Comparison of ENCODE assay signal across 9 cellular contexts in genomic region chr4:20252656-20253271, GRCh38. TPM values are rescaled to one million over a fixed set of nuclear protein-coding genes. Genes with fewer than 3 reads are reported as not detected.
DNase-seq lines count a peak whose midpoint lies in the region; ATAC-seq and TF ChIP-seq lines count a peak whose summit lies in the region.
"Had no signal": no experiment of that assay in that cellular context is flagged by ENCODE, and none has a peak within 500 bp of the region (broad histone marks: within the 10 kb centered on the region; RNA-seq: fewer than 3 reads in every experiment).

No MANE protein-coding gene starts in this region.

- peak overlapping the region; percentile 80 for H3K4me2 ChIP-seq in IMR-90 (ENCODE audit: low read depth, low read length)

- no peak overlapping the region for H2BK5ac ChIP-seq in IMR-90 (ENCODE audit: low read depth, low read length, poor library complexity, severe bottlenecking)

- ATAC-seq in IMR-90 (ENCODE audit: low read depth), result peak; percentile 2; the same call in 1 of the 2 replicates
- peak; percentile 44 to 56 for ATAC-seq in upper lobe of left lung (ENCODE audit: low FRiP score in 2 of 2)
- no peak for ATAC-seq in HG02970 (IDR thresholded peaks at IDR 0.05; ENCODE audit: low FRiP score, unreplicated experiment)
- ATAC-seq in HG02840 (IDR thresholded peaks at IDR 0.05; ENCODE audit: low FRiP score, unreplicated experiment), result no peak
- ATAC-seq in HG02571 (IDR thresholded peaks at IDR 0.05; ENCODE audit: unreplicated experiment), result no peak
- ATAC-seq: Panc1 had no signal

- TF ChIP-seq POLR2A in IMR-90 (IDR thresholded peaks at IDR 0.05; ENCODE audit: low read depth, low read length) (no peak), breast epithelium (IDR thresholded peaks at IDR 0.05) (no peak), lower leg skin (IDR thresholded peaks at IDR 0.05) (no peak), upper lobe of left lung (IDR thresholded peaks at IDR 0.05) (peak in 1 of 4 donors; percentile 20)

- in situ Hi-C loops in IMR-90 (cut with MboI; ENCODE audit: low sequenced_read_pairs), result no loop called here

- H3K36me3 ChIP-seq in IMR-90 (ENCODE audit: control insufficient read depth, insufficient read depth, low read length) (no peaks in the 10 kb centered on the region), breast epithelium (no peaks in the 10 kb centered on the region), upper lobe of left lung (no peaks in the 10 kb centered on the region)

- no peak overlapping the region for H4K5ac ChIP-seq in IMR-90 (ENCODE audit: low read depth, low read length)

- H3K4me3 ChIP-seq in IMR-90 (ENCODE audit: insufficient read depth, low read depth, low read length) (peak overlapping the region; percentile 55), breast epithelium (peak overlapping the region; percentile 65 to 73 (median 66)), lower leg skin (ENCODE audit: low read depth, poor library complexity, severe bottlenecking) (peak overlapping the region; percentile 39), upper lobe of left lung (peak overlapping the region; percentile 54 to 64 (median 62))

- no peak overlapping the region for H4K91ac ChIP-seq in IMR-90 (ENCODE audit: insufficient read depth, low read depth, low read length)

- no peak overlapping the region for H3K56ac ChIP-seq in IMR-90 (ENCODE audit: extremely low read depth, insufficient read depth, low read length)

- POLR2A ChIA-PET in IMR-90 (lab: Charles Lee; ENCODE audit: unreplicated experiment), result no interaction called here

- no peak overlapping the region for H3K18ac ChIP-seq in IMR-90 (ENCODE audit: low read depth, low read length)

- H3K4ac ChIP-seq in IMR-90 (ENCODE audit: low read depth, low read length), result no peak overlapping the region

- H3K79me1 ChIP-seq in IMR-90 (ENCODE audit: low read depth in 1 of 2, low read length in 2 of 2), result peaks cover 0 to 6% of the 10 kb centered on the region in 2 experiments; a peak in 1 of 4 replicates

- H3K9me3 ChIP-seq in IMR-90 (ENCODE audit: control insufficient read depth, insufficient read depth, low read length), result no peaks in the 10 kb centered on the region
- H3K9me3 ChIP-seq in breast epithelium, result no peaks in the 10 kb centered on the region
- no peaks in the 10 kb centered on the region for H3K9me3 ChIP-seq in upper lobe of left lung

- H4K8ac ChIP-seq in IMR-90 (ENCODE audit: low read depth in 2 of 2, low read length in 2 of 2), result no peak overlapping the region

- H3K23ac ChIP-seq in IMR-90 (ENCODE audit: low read depth, low read length), result peak overlapping the region; percentile 32; the same call in 1 of the 2 replicates

- DNase-seq in Daoy (ENCODE audit: low read depth) (peak; percentile 28), IMR-90 (peak; percentile 39), breast epithelium (ENCODE audit: low spot score in 2 of 2) (peak in 1 of 2 donors; percentile 51), lower leg skin (ENCODE audit: low spot score in 2 of 2) (peak; percentile 21 to 87), upper lobe of left lung (peak; percentile 21 to 84)

- peaks cover 7% of the 10 kb centered on the region for H4K20me1 ChIP-seq in IMR-90 (ENCODE audit: insufficient read depth, low read length)

- H3K27me3 ChIP-seq in IMR-90 (ENCODE audit: control insufficient read depth, insufficient read depth, low read length) (peaks cover 22% of the 10 kb centered on the region), breast epithelium (peaks cover 0 to 44% of the 10 kb centered on the region in 2 donors), upper lobe of left lung (peaks cover 0 to 25% (median 6%) of the 10 kb centered on the region in 4 donors)

- TSS peak; percentile 43 for BruUV-seq in IMR-90 (replicated peaks; lab: Mats Ljungman, UMichigan)

- no peak for TF ChIP-seq RAD21 in IMR-90 (IDR thresholded peaks at IDR 0.05; ENCODE audit: low read length)

- H3K4me1 ChIP-seq in IMR-90 (ENCODE audit: control insufficient read depth, insufficient read depth, low read length) (peaks cover 11% of the 10 kb centered on the region), breast epithelium (peaks cover 0 to 4% of the 10 kb centered on the region in 2 donors), upper lobe of left lung (peaks cover 0 to 47% (median 23%) of the 10 kb centered on the region in 4 donors)

- dilution Hi-C loops in IMR-90 (cut with HindIII; ENCODE audit: low sequenced_read_pairs, unreplicated experiment), result no loop called here

- H3K27ac ChIP-seq in IMR-90 (ENCODE audit: insufficient read depth, low read length) (no peak overlapping the region; the same call in 1 of the 2 replicates), breast epithelium (peak overlapping the region in 1 of 2 donors; percentile 76), upper lobe of left lung (peak overlapping the region; percentile 48 to 75 (median 69))

- peak overlapping the region; percentile 83 for H2AFZ ChIP-seq in IMR-90 (replicated peaks; ENCODE audit: low read length, poor library complexity)

- CTCF ChIA-PET in IMR-90 (lab: Yijun Ruan, JAX), result interaction anchor here (1.1 kb wide), 1 partner anchor 944 kb away, joined by 3 read pairs; no protein-coding TSS in a partner anchor

- H2BK120ac ChIP-seq in IMR-90 (ENCODE audit: low read depth, low read length), result no peak overlapping the region

- intact Hi-C loops in IMR-90 (cut with micrococcal nuclease) (loop anchor here (1.0 to 10.0 kb wide), 6 partner anchors 170 to 1248 kb away; no protein-coding TSS in a partner anchor), breast epithelium (cut with DNase I; ENCODE audit: low total_unique reads) (no loop called here), lower leg skin (cut with DNase I; ENCODE audit: low total_unique reads) (no loop called here)

- H2BK15ac ChIP-seq in IMR-90 (ENCODE audit: low read depth, low read length), result no peak overlapping the region

- H2BK20ac ChIP-seq in IMR-90 (ENCODE audit: low read depth, low read length), result no peak overlapping the region

- H2AK5ac ChIP-seq in IMR-90 (ENCODE audit: low read depth, low read length), result no peak overlapping the region

- TF ChIP-seq CTCF in IMR-90 (conservative IDR thresholded peaks at IDR 0.05; ENCODE audit: low read depth, low read length), result no peak
- TF ChIP-seq CTCF in breast epithelium (IDR thresholded peaks at IDR 0.05), result no peak
- no peak for TF ChIP-seq CTCF in lower leg skin (IDR thresholded peaks at IDR 0.05)
- no peak for TF ChIP-seq CTCF in upper lobe of left lung (IDR thresholded peaks at IDR 0.05)

- no peak overlapping the region for H2AK9ac ChIP-seq in IMR-90 (replicated peaks; ENCODE audit: low read depth, low read length, poor library complexity)

- no peaks in the 10 kb centered on the region for H3K9me1 ChIP-seq in IMR-90 (ENCODE audit: insufficient read depth, low read length)

- no peak overlapping the region for H3K14ac ChIP-seq in IMR-90 (replicated peaks; ENCODE audit: low read depth, low read length)

- H3K9ac ChIP-seq in IMR-90 (ENCODE audit: low read depth, low read length), result no peak overlapping the region; the same call in 1 of the 2 replicates

- TF ChIP-seq EP300 in upper lobe of left lung (IDR thresholded peaks at IDR 0.05), result no peak

- WGBS in IMR-90 (ENCODE audit: extremely low coverage in 2 of 2, insufficient read length in 1 of 2), 2 experiments, result 0% methylated on average over 41 of the region's 54 CpGs; no CpG with 5 or more reads in 1 of the 2 experiments
- 0 to 1% methylated on average over 26 to 40 of the region's 54 CpGs for WGBS in lower leg skin, 2 donors
- 2 to 3% methylated on average over 38 to 45 of the region's 54 CpGs for WGBS in upper lobe of left lung, 2 donors

TF ChIP-seq in IMR-90, 13 proteins besides CTCF, POLR2A, EP300 and RAD21:
- TF ChIP-seq, protein P1, sequence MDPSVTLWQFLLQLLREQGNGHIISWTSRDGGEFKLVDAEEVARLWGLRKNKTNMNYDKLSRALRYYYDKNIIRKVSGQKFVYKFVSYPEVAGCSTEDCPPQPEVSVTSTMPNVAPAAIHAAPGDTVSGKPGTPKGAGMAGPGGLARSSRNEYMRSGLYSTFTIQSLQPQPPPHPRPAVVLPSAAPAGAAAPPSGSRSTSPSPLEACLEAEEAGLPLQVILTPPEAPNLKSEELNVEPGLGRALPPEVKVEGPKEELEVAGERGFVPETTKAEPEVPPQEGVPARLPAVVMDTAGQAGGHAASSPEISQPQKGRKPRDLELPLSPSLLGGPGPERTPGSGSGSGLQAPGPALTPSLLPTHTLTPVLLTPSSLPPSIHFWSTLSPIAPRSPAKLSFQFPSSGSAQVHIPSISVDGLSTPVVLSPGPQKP (IDR thresholded peaks at IDR 0.05; ENCODE audit: borderline replicate concordance, low read depth, low read length), result no peak
- TF ChIP-seq MAFK (IDR thresholded peaks at IDR 0.05; ENCODE audit: low read depth, low read length), result peak; percentile 42
TF ChIP-seq in IMR-90: peak in this region for 1.

RNA-seq across cellular contexts. Expression of gene SLIT2, which starts 1.1 kb away (rescaled TPM):
- total RNA-seq in Daoy (2014; rRNA removed; shearing (Covaris generic)), result 0.29 and 0.39 TPM in 2 replicates
- 13.6 and 18.1 TPM in 2 replicates for total RNA-seq in IMR-90 (2012; rRNA removed)
- 13.0 and 14.3 TPM in 2 replicates for polyA plus RNA-seq in IMR-90 (2012; rRNA removed)
- 5.3 and 5.6 TPM in 2 replicates for polyA plus RNA-seq in IMR-90 (2012; cell fraction: cytosol; rRNA removed)
- polyA plus RNA-seq in IMR-90 (2012; cell fraction: nucleus; rRNA removed; ENCODE audit: low replicate concordance), result 8.3 and 13.5 TPM in 2 replicates
- 10 to 100 TPM; 15.7 to 20.3 (median 15.8) TPM for total RNA-seq in breast epithelium
- 1 to 10 TPM in 3 of 4 donors, under 1 TPM in 1; 0.97 to 4.2 (median 3.8) TPM for total RNA-seq in lower leg skin
- total RNA-seq in upper lobe of left lung, result 100 to 1,000 TPM in 1 of 6 donors, 10 to 100 TPM in 5; 35.1 to 102 (median 53.3) TPM

Comparison
In these comparisons a context has a peak if more than half of its experiments do, and no peak if none do; other contexts are left out.
1. ATAC-seq: peak in IMR-90 (single experiment) and upper lobe of left lung (2 of 2); none in HG02970 (single experiment), HG02840 (single experiment) and HG02571 (single experiment).
2. Peak in every context shown above with its lines, with median percentiles within 50 percentile points of each other: H3K4me3 ChIP-seq.